In genomic region chr12:111069886-111070285, GRCh38 we compare ENCODE assay signal across 22 cellular contexts. TPM values are rescaled to one million over a fixed set of nuclear protein-coding genes. Genes with fewer than 3 reads are reported as not detected.
"Had no signal": no experiment of that assay in that cellular context is flagged by ENCODE, and none has a peak within 500 bp of the region (broad histone marks: within the 10 kb centered on the region; RNA-seq: fewer than 3 reads in every experiment).

No MANE protein-coding gene starts in this region.

- ATAC-seq: SK-N-SH treated with all-trans-retinoic acid at 6 μM for 48 hours had no signal

- DNase-seq: KBM-7, MV-4-11, NCI-H1048, NCI-H1105, NCI-H1417, NCI-H1436 treated with DMSO at 0.1 percent for 48 hours, NCI-H1694, NCI-H187 treated with DMSO at 0.1 percent for 48 hours, NCI-H2029 treated with DMSO at 0.1 percent for 48 hours, NCI-H2107, NCI-H226, NCI-H446, NCI-H510A, NCI-H524 treated with DMSO at 0.1 percent for 48 hours, NCI-H69, NCI-H774, RPMI8226, SHP77 had no signal

RNA-seq across cellular contexts. Expression of gene CUX2, which starts 35.9 kb away (rescaled TPM):
- total RNA-seq: HT-29, LHCN-M2, SK-MEL-5 had no signal
